ENCODE assay signal across 19 cellular contexts in genomic region chr5:141815051-141815795, GRCh38.
"Had no signal": no experiment of that assay in that cellular context is flagged by ENCODE, and none has a peak within 500 bp of the region (broad histone marks: within the 10 kb centered on the region; RNA-seq: fewer than 3 reads in every experiment).

No MANE protein-coding gene starts in this region.

- H3K4me1 Mint-ChIP-seq: activated CD4-positive, alpha-beta T cell treated with anti-CD3 and anti-CD28 coated beads, Interleukin-2, amount 10 ng/mL, durations not matched to agents 7 days and 5 days had no signal

- H3K4me3 ChIP-seq: gastroesophageal sphincter, mucosa of descending colon, sigmoid colon, suprapubic skin had no signal

- H3K27ac ChIP-seq: brain microvascular endothelial cell, suprapubic skin had no signal

- H3K4me3 Mint-ChIP-seq: activated CD4-positive, alpha-beta T cell treated with anti-CD3 and anti-CD28 coated beads, Interleukin-2, amount 10 ng/mL, durations not matched to agents 7 days and 5 days; activated T-cell treated with anti-CD3 and anti-CD28 coated beads, Interleukin-2, amount 50 U/mL, for 72 hours; endodermal cell; naive thymus-derived CD8-positive, alpha-beta T cell; T-helper 2 cell treated with Interferon-gamma antibody and Interleukin-4, amounts not matched to agents 5 μg/mL and 100 μg/mL, for 36 hours; type B pancreatic cell had no signal

- ATAC-seq: activated naive CD4-positive, alpha-beta T cell treated with anti-CD3 and anti-CD28 coated beads, Interleukin-2, amount 50 U/mL, for 72 hours; activated T-cell treated with anti-CD3 and anti-CD28 coated beads, Interleukin-2, amount 50 U/mL, for 72 hours; gastroesophageal sphincter; left lobe of liver; mucosa of descending colon; naive thymus-derived CD8-positive, alpha-beta T cell had no signal

- H3K9me3 ChIP-seq: gastroesophageal sphincter, mucosa of descending colon, sigmoid colon, suprapubic skin had no signal

- H3K36me3 Mint-ChIP-seq: activated naive CD4-positive, alpha-beta T cell treated with anti-CD3 and anti-CD28 coated beads, Interleukin-2, amount 50 U/mL, for 72 hours; naive thymus-derived CD8-positive, alpha-beta T cell; type B pancreatic cell had no signal

- H3K27ac Mint-ChIP-seq: activated CD4-positive, alpha-beta T cell treated with anti-CD3 and anti-CD28 coated beads, Interleukin-2, amount 10 ng/mL, durations not matched to agents 7 days and 5 days; activated naive CD4-positive, alpha-beta T cell treated with anti-CD3 and anti-CD28 coated beads, Interleukin-2, amount 50 U/mL, for 72 hours; activated T-cell treated with anti-CD3 and anti-CD28 coated beads, Interleukin-2, amount 50 U/mL, for 72 hours; naive thymus-derived CD8-positive, alpha-beta T cell; T-helper 2 cell treated with Interferon-gamma antibody and Interleukin-4, amounts not matched to agents 5 μg/mL and 100 μg/mL, for 36 hours; type B pancreatic cell had no signal

- DNase-seq: activated CD4-positive, alpha-beta T cell treated with anti-CD3 and anti-CD28 coated beads, Interleukin-2, amount 10 ng/mL, durations not matched to agents 7 days and 5 days; activated CD8-positive, alpha-beta memory T cell treated with anti-CD3 and anti-CD28 coated beads, Interleukin-2, amount 50 U/mL, for 48 hours; activated gamma-delta T cell; activated T-cell treated with anti-CD3 and anti-CD28 coated beads, Interleukin-2, amount 50 U/mL, for 72 hours; brain microvascular endothelial cell; erythroblast; islet precursor cell; mucosa of descending colon; naive thymus-derived CD8-positive, alpha-beta T cell; occipital lobe; sigmoid colon; stimulated activated naive CD4-positive, alpha-beta T cell treated with Interleukin-2 at 50 U/mL for 16 hours had no signal

- H3K9me3 Mint-ChIP-seq: activated CD4-positive, alpha-beta T cell treated with anti-CD3 and anti-CD28 coated beads, Interleukin-2, amount 10 ng/mL, durations not matched to agents 7 days and 5 days; activated naive CD4-positive, alpha-beta T cell treated with anti-CD3 and anti-CD28 coated beads, Interleukin-2, amount 50 U/mL, for 72 hours; activated T-cell treated with anti-CD3 and anti-CD28 coated beads, Interleukin-2, amount 50 U/mL, for 72 hours; endodermal cell; naive thymus-derived CD8-positive, alpha-beta T cell; T-helper 2 cell treated with Interferon-gamma antibody and Interleukin-4, amounts not matched to agents 5 μg/mL and 100 μg/mL, for 36 hours; type B pancreatic cell had no signal

- H3K36me3 ChIP-seq: brain microvascular endothelial cell, gastroesophageal sphincter, sigmoid colon, suprapubic skin had no signal
